8 cellular contexts compared by ENCODE assay signal in genomic region chr2:207156451-207157161, GRCh38. TPM values are rescaled to one million over a fixed set of nuclear protein-coding genes. Genes with fewer than 3 reads are reported as not detected.
DNase-seq lines count a peak whose midpoint lies in the region; ATAC-seq and FAIRE-seq lines count a peak whose summit lies in the region.
"Had no signal": no experiment of that assay in that cellular context is flagged by ENCODE, and none has a peak within 500 bp of the region (broad histone marks: within the 10 kb centered on the region; RNA-seq: fewer than 3 reads in every experiment).

No MANE protein-coding gene starts in this region.

- CTCF ChIA-PET in activated CD4-positive, alpha-beta memory T cell treated with anti-CD3 and anti-CD28 coated beads, Interleukin-2, amount 10 ng/mL, durations not matched to agents 7 days and 5 days (lab: Charles Lee): interaction anchor here (0.7 to 3.5 kb wide), 2 partner anchors 13 to 83 kb away, joined by 3 to 34 read pairs; no protein-coding TSS in a partner anchor

- H3K79me2 ChIP-seq in trophoblast cell (ENCODE audit: control insufficient read depth, insufficient read depth, low read length, poor library complexity): no peaks in the 10 kb centered on the region

- no peaks in the 10 kb centered on the region for H3K27me3 ChIP-seq in trophoblast cell (ENCODE audit: insufficient read depth, low read length)

- H3K23ac ChIP-seq in trophoblast cell (ENCODE audit: low read length): no peak overlapping the region

- no peak overlapping the region for H2BK120ac ChIP-seq in trophoblast cell (ENCODE audit: insufficient read depth, low read length, poor library complexity)

- H3K4me1 Mint-ChIP-seq in activated CD4-positive, alpha-beta memory T cell treated with anti-CD3 and anti-CD28 coated beads, Interleukin-2, amount 10 ng/mL, durations not matched to agents 7 days and 5 days: peaks cover 85% of the 10 kb centered on the region

- H2AK5ac ChIP-seq in trophoblast cell (ENCODE audit: low read length): no peak overlapping the region

- no peak overlapping the region for H3K4me3 Mint-ChIP-seq in activated CD4-positive, alpha-beta memory T cell treated with anti-CD3 and anti-CD28 coated beads, Interleukin-2, amount 10 ng/mL, durations not matched to agents 7 days and 5 days

- H3K4me3 ChIP-seq in trophoblast cell (ENCODE audit: low read depth, low read length): no peak overlapping the region

- no peaks in the 10 kb centered on the region for H3K9me3 ChIP-seq in trophoblast cell (ENCODE audit: insufficient read depth, low read depth, low read length)

- H3K4ac ChIP-seq in trophoblast cell (ENCODE audit: low read depth, low read length): peak overlapping the region; percentile 75

- H3K36me3 ChIP-seq in trophoblast cell (ENCODE audit: control insufficient read depth in 1 of 2, insufficient read depth in 2 of 2, low read length in 2 of 2): no peaks in the 10 kb centered on the region

- DNase-seq in activated CD4-positive, alpha-beta memory T cell treated with anti-CD3 and anti-CD28 coated beads, Interleukin-2, amount 10 ng/mL, durations not matched to agents 7 days and 5 days: peak; percentile 34
- DNase-seq in trophoblast cell: no peak
- DNase-seq in GM19239 (ENCODE audit: insufficient read length, low spot score): no peak
- no peak for DNase-seq in SW480 (ENCODE audit: low spot score)

- H2AFZ ChIP-seq in trophoblast cell (ENCODE audit: insufficient read depth, low read length, poor library complexity): no peak overlapping the region

- H4K91ac ChIP-seq in trophoblast cell (ENCODE audit: low read depth, low read length): no peak overlapping the region

- H3K27ac ChIP-seq in trophoblast cell (ENCODE audit: low read depth, low read length): no peak overlapping the region

- no peak overlapping the region for H4K12ac ChIP-seq in trophoblast cell (ENCODE audit: low read depth, low read length)

- no peak overlapping the region for H2BK5ac ChIP-seq in trophoblast cell (ENCODE audit: low read depth, low read length, poor library complexity)

- H3K27me3 Mint-ChIP-seq in activated CD4-positive, alpha-beta memory T cell treated with anti-CD3 and anti-CD28 coated beads, Interleukin-2, amount 10 ng/mL, durations not matched to agents 7 days and 5 days: no peaks in the 10 kb centered on the region

- POLR2A ChIA-PET in activated CD4-positive, alpha-beta memory T cell treated with anti-CD3 and anti-CD28 coated beads, Interleukin-2, amount 10 ng/mL, durations not matched to agents 7 days and 5 days (lab: Charles Lee): interaction anchor here (0.8 to 6.1 kb wide), 5 partner anchors 9 to 177 kb away, joined by 3 to 83 read pairs (median 5); partner anchors contain the start of gene KLF7

- H3K18ac ChIP-seq in trophoblast cell (ENCODE audit: low read length): no peak overlapping the region

- ATAC-seq in GM18907 (IDR thresholded peaks at IDR 0.05; ENCODE audit: unreplicated experiment) (peak; percentile 80), HG02642 (IDR thresholded peaks at IDR 0.05; ENCODE audit: poor library complexity, unreplicated experiment) (peak; percentile 67), HG03108 (IDR thresholded peaks at IDR 0.05; ENCODE audit: unreplicated experiment) (no peak)

- H3K79me1 ChIP-seq in trophoblast cell (ENCODE audit: low read length): no peaks in the 10 kb centered on the region

- H3K9ac ChIP-seq in trophoblast cell (ENCODE audit: low read length): no peak overlapping the region

- no peak overlapping the region for H2BK12ac ChIP-seq in trophoblast cell (ENCODE audit: low read length)

- no CpG with 5 or more reads among the region's 5 CpGs for WGBS in trophoblast cell (ENCODE audit: extremely low coverage, insufficient coverage, insufficient read length)

- H3K4me2 ChIP-seq in trophoblast cell (ENCODE audit: low read length): no peak overlapping the region

- no peaks in the 10 kb centered on the region for H3K9me3 Mint-ChIP-seq in activated CD4-positive, alpha-beta memory T cell treated with anti-CD3 and anti-CD28 coated beads, Interleukin-2, amount 10 ng/mL, durations not matched to agents 7 days and 5 days

- FAIRE-seq in GM19239 (lab: Jason Lieb, UNC): no peak
- FAIRE-seq: keratinocyte had no signal

- H3K4me1 ChIP-seq in trophoblast cell (ENCODE audit: control insufficient read depth in 1 of 2, insufficient read depth in 2 of 2, low read length in 2 of 2): peaks cover 2 to 22% of the 10 kb centered on the region in 2 experiments

- H4K8ac ChIP-seq in trophoblast cell (ENCODE audit: low read depth, low read length): no peak overlapping the region

- H3K36me3 Mint-ChIP-seq in activated CD4-positive, alpha-beta memory T cell treated with anti-CD3 and anti-CD28 coated beads, Interleukin-2, amount 10 ng/mL, durations not matched to agents 7 days and 5 days (ENCODE audit: low read depth): peaks cover 49% of the 10 kb centered on the region

- no peak overlapping the region for H3K14ac ChIP-seq in trophoblast cell (ENCODE audit: low read length)

- peak overlapping the region; percentile 12 for H3K27ac Mint-ChIP-seq in activated CD4-positive, alpha-beta memory T cell treated with anti-CD3 and anti-CD28 coated beads, Interleukin-2, amount 10 ng/mL, durations not matched to agents 7 days and 5 days

RNA-seq across cellular contexts. Expression of gene KLF7, which starts 9.1 kb away (rescaled TPM):
- total RNA-seq in activated CD4-positive, alpha-beta memory T cell treated with anti-CD3 and anti-CD28 coated beads, Interleukin-2, amount 10 ng/mL, durations not matched to agents 7 days and 5 days: 10 to 100 TPM; 28.3 to 31.4 TPM
- polyA plus RNA-seq in trophoblast cell (2013): 9.9 and 12.7 TPM in 2 replicates
